ENCODE assay signal across 19 cellular contexts in genomic region chr12:7152818-7153217, GRCh38. TPM values are rescaled to one million over a fixed set of nuclear protein-coding genes. Genes with fewer than 3 reads are reported as not detected.
DNase-seq lines count a peak whose midpoint lies in the region; ATAC-seq and TF ChIP-seq lines count a peak whose summit lies in the region.
"Had no signal": no experiment of that assay in that cellular context is flagged by ENCODE, and none has a peak within 500 bp of the region (broad histone marks: within the 10 kb centered on the region; RNA-seq: fewer than 3 reads in every experiment).

No MANE protein-coding gene starts in this region.

- H3K9me3 Mint-ChIP-seq in stimulated activated effector memory CD8-positive, alpha-beta T cell treated with anti-CD3 and anti-CD28 coated beads, Interleukin-12 subunit alpha, Interleukin-12 subunit beta, amount 100 ng/mL, for 72 hours: no peaks in the 10 kb centered on the region
- H3K9me3 Mint-ChIP-seq: CD4-positive, CD25-positive, alpha-beta regulatory T cell; CD8-positive, alpha-beta memory T cell had no signal

- DNase-seq in WERI-Rb-1 (no peak), lower lobe of right lung (no peak), NCI-H1417 treated with DMSO at 0.1 percent for 48 hours (lab: John Stamatoyannopoulos, UW) (no peak)
- DNase-seq in stimulated activated effector memory CD8-positive, alpha-beta T cell treated with anti-CD3 and anti-CD28 coated beads, Interleukin-12 subunit alpha, Interleukin-12 subunit beta, amount 100 ng/mL, for 72 hours (ENCODE audit: low spot score in 2 of 2): no peak
- DNase-seq in effector CD4-positive, alpha-beta T cell: no peak
- DNase-seq: C1 segment of cervical spinal cord; CD4-positive, CD25-positive, alpha-beta regulatory T cell; CD8-positive, alpha-beta memory T cell; COR-L47; GM23248; HCEC 1CT; IMR-90 had no signal

- H3K4me3 ChIP-seq in BLaER1 (no peak overlapping the region), WERI-Rb-1 (ENCODE audit: low read depth, low read length) (no peak overlapping the region), lower lobe of right lung (no peak overlapping the region)
- H3K4me3 ChIP-seq: A549, GM23248, K562 had no signal

- H3K4me3 Mint-ChIP-seq in stimulated activated effector memory CD8-positive, alpha-beta T cell treated with anti-CD3 and anti-CD28 coated beads, Interleukin-12 subunit alpha, Interleukin-12 subunit beta, amount 100 ng/mL, for 72 hours: no peak overlapping the region
- H3K4me3 Mint-ChIP-seq: CD4-positive, CD25-positive, alpha-beta regulatory T cell; CD8-positive, alpha-beta memory T cell had no signal

- H3K27ac Mint-ChIP-seq in stimulated activated effector memory CD8-positive, alpha-beta T cell treated with anti-CD3 and anti-CD28 coated beads, Interleukin-12 subunit alpha, Interleukin-12 subunit beta, amount 100 ng/mL, for 72 hours: peak overlapping the region; percentile 38

- intact Hi-C loops in lower lobe of right lung (cut with DNase I): no loop called here

- peaks cover 14% of the 10 kb centered on the region for H3K4me1 ChIP-seq in BLaER1
- H3K4me1 ChIP-seq in lower lobe of right lung: peaks cover 18% of the 10 kb centered on the region
- H3K4me1 ChIP-seq: A549 had no signal

- no peaks in the 10 kb centered on the region for H4K20me1 ChIP-seq in BLaER1

- peaks cover 80% of the 10 kb centered on the region for H3K36me3 Mint-ChIP-seq in stimulated activated effector memory CD8-positive, alpha-beta T cell treated with anti-CD3 and anti-CD28 coated beads, Interleukin-12 subunit alpha, Interleukin-12 subunit beta, amount 100 ng/mL, for 72 hours

- peaks cover 11% of the 10 kb centered on the region for H3K4me1 Mint-ChIP-seq in stimulated activated effector memory CD8-positive, alpha-beta T cell treated with anti-CD3 and anti-CD28 coated beads, Interleukin-12 subunit alpha, Interleukin-12 subunit beta, amount 100 ng/mL, for 72 hours

- ATAC-seq in lower lobe of right lung (no peak), GM21717 (IDR thresholded peaks at IDR 0.05; ENCODE audit: unreplicated experiment) (no peak), GM18511 (IDR thresholded peaks at IDR 0.05; ENCODE audit: unreplicated experiment) (no peak)
- ATAC-seq in stimulated activated effector memory CD8-positive, alpha-beta T cell treated with anti-CD3 and anti-CD28 coated beads, Interleukin-12 subunit alpha, Interleukin-12 subunit beta, amount 100 ng/mL, for 72 hours: no peak
- ATAC-seq: A549, K562 had no signal

- peak overlapping the region; percentile 65 for H3K4me2 ChIP-seq in BLaER1
- H3K4me2 ChIP-seq: A549 had no signal

- H3K9ac ChIP-seq in BLaER1: peak overlapping the region; percentile 2; the same call in 1 of the 2 replicates
- H3K9ac ChIP-seq: GM23248 had no signal

- H3K27me3 ChIP-seq in BLaER1 (no peaks in the 10 kb centered on the region), WERI-Rb-1 (ENCODE audit: insufficient read depth, low read depth, severe bottlenecking) (no peaks in the 10 kb centered on the region), lower lobe of right lung (ENCODE audit: low read depth) (no peaks in the 10 kb centered on the region)

- H3K27ac ChIP-seq in BLaER1 (peak overlapping the region; percentile 39; the same call in 1 of the 2 replicates), WERI-Rb-1 (peak overlapping the region; percentile 84), lower lobe of right lung (peak overlapping the region; percentile 7)
- H3K27ac ChIP-seq: 22Rv1, A549, GM23248 had no signal

- H3K36me3 ChIP-seq in BLaER1 (peaks cover 96% of the 10 kb centered on the region), WERI-Rb-1 (peaks cover 40% of the 10 kb centered on the region), lower lobe of right lung (peaks cover 45% of the 10 kb centered on the region)

- no peaks in the 10 kb centered on the region for H3K9me3 ChIP-seq in BLaER1
- H3K9me3 ChIP-seq in WERI-Rb-1 (ENCODE audit: severe bottlenecking): no peaks in the 10 kb centered on the region
- no peaks in the 10 kb centered on the region for H3K9me3 ChIP-seq in lower lobe of right lung
- H3K9me3 ChIP-seq: A549 had no signal

- TF ChIP-seq CTCF in WERI-Rb-1 (IDR thresholded peaks at IDR 0.05; ENCODE audit: low read depth, low read length): no peak
- TF ChIP-seq CTCF in lower lobe of right lung (IDR thresholded peaks at IDR 0.05): no peak

RNA-seq across cellular contexts. Expression of gene CLSTN3, which starts 22.6 kb away (rescaled TPM):
- total RNA-seq in lower lobe of right lung: 36.8 TPM

RNA-seq across cellular contexts. Expression of gene RBP5, which starts 24.1 kb away (rescaled TPM):
- 1.1 TPM for total RNA-seq in lower lobe of right lung
- total RNA-seq: CD4-positive, CD25-positive, alpha-beta regulatory T cell; GM23248; H4; IMR-90 had no signal

RNA-seq across cellular contexts. Expression of gene PEX5, which starts 36.7 kb away (rescaled TPM):
- total RNA-seq in lower lobe of right lung: 47.8 TPM

RNA-seq across cellular contexts. Expression of gene C1RL, which starts 43.8 kb away (rescaled TPM):
- 80.5 TPM for total RNA-seq in lower lobe of right lung

Comparison
In these comparisons a context has a peak if more than half of its experiments do, and no peak if none do; other contexts are left out.
1. H3K27ac ChIP-seq: peak in every context shown above with its lines; median percentile 84 in WERI-Rb-1; 39 in BLaER1; 7 in lower lobe of right lung.